1 cellular context compared by ENCODE assay signal in genomic region chr2:69177063-69177771, GRCh38.
TF ChIP-seq lines count a peak whose summit lies in the region.

No MANE protein-coding gene starts in this region.

TF ChIP-seq in IMR-90, 13 proteins besides CTCF, POLR2A, EP300 and RAD21 (continued from another document):
- TF ChIP-seq USF2 (IDR thresholded peaks at IDR 0.05; ENCODE audit: low read depth, low read length) (no peak), CEBPB (IDR thresholded peaks at IDR 0.05; ENCODE audit: low read depth, low read length) (peak; percentile 69), MAFK (IDR thresholded peaks at IDR 0.05; ENCODE audit: low read depth, low read length) (peak; percentile 1; the same call in 1 of the 2 replicates), CHD1 (IDR thresholded peaks at IDR 0.05; ENCODE audit: low read depth, low read length) (0 out of 2 replicates have a peak, but pooled peaks have one; percentile 52), MAZ (IDR thresholded peaks at IDR 0.05; ENCODE audit: borderline replicate concordance, low read depth, low read length) (peak; percentile 28; the same call in 1 of the 2 replicates)
